ENCODE assay signal across 1 cellular context in genomic region chr10:27506280-27506679, GRCh38.
TF ChIP-seq lines count a peak whose summit lies in the region.

No MANE protein-coding gene starts in this region.

TF ChIP-seq in SK-N-SH treated with all-trans-retinoic acid at 6 μM for 48 hours, 23 proteins besides CTCF, POLR2A, EP300 and RAD21 (continued from another document):
- no peak for TF ChIP-seq TOX (CRISPR knock-in tag; IDR thresholded peaks at IDR 0.05; ENCODE audit: borderline replicate concordance)
